Comparison of ENCODE assay signal across 8 cellular contexts in genomic region chr9:93003552-93004407, GRCh38. TPM values are rescaled to one million over a fixed set of nuclear protein-coding genes. Genes with fewer than 3 reads are reported as not detected.
A peak's percentile ranks its signal among the peaks of the same experiment; 100 is the strongest.
DNase-seq lines count a peak whose midpoint lies in the region; ATAC-seq and TF ChIP-seq lines count a peak whose summit lies in the region.

No MANE protein-coding gene starts in this region.

- intact Hi-C loops in head of caudate nucleus (cut with DNase I) = no loop called here

- POLR2A ChIA-PET in RWPE1 (lab: Yijun Ruan, JAX; ENCODE audit: low non-redundant PET) = no interaction called here

- CTCF ChIA-PET in RWPE1 (lab: Yijun Ruan, JAX) = interaction anchor here (0.5 to 2.0 kb wide), 35 partner anchors 9 to 562 kb away, joined by 3 to 8 read pairs (median 4); no protein-coding TSS in a partner anchor

- H3K27ac ChIP-seq in RWPE1 = no peak overlapping the region

- TF ChIP-seq CTCF in RWPE1 (conservative IDR thresholded peaks at IDR 0.05; ENCODE audit: low read depth) = peak; percentile 93

- ATAC-seq in HG03442 (IDR thresholded peaks at IDR 0.05; ENCODE audit: unreplicated experiment) = peak; percentile 63
- ATAC-seq in GM21423 (IDR thresholded peaks at IDR 0.05; ENCODE audit: unreplicated experiment) = no peak

- DNase-seq in DMS79 treated with DMSO at 0.1 percent for 48 hours (lab: John Stamatoyannopoulos, UW) (peak; percentile 82), RWPE1 (ENCODE audit: low spot score) (peak; percentile 83), head of caudate nucleus (peak in 35 of 42 donors; percentile 20 to 74 (median 49)), renal cortical epithelial cell (ENCODE audit: low read depth) (peak; percentile 43), NK-92 (lab: John Stamatoyannopoulos, UW; ENCODE audit: unreplicated experiment) (no peak)
- peak; percentile 86 for DNase-seq in activated effector memory CD4-positive, alpha-beta T cell treated with anti-CD3 and anti-CD28 coated beads, Interleukin-2, amount 50 U/mL, for 16 hours

RNA-seq across cellular contexts. Expression of gene SUSD3, which starts 54.7 kb away (rescaled TPM):
- total RNA-seq in renal cortical epithelial cell = 5.1 and 6.9 TPM in 2 replicates

RNA-seq across cellular contexts. Expression of gene FGD3, which starts 56.5 kb away (rescaled TPM):
- 0.35 and 0.52 TPM in 2 replicates for total RNA-seq in renal cortical epithelial cell
